ENCODE assay signal across 10 cellular contexts in the genomic region with DNA sequence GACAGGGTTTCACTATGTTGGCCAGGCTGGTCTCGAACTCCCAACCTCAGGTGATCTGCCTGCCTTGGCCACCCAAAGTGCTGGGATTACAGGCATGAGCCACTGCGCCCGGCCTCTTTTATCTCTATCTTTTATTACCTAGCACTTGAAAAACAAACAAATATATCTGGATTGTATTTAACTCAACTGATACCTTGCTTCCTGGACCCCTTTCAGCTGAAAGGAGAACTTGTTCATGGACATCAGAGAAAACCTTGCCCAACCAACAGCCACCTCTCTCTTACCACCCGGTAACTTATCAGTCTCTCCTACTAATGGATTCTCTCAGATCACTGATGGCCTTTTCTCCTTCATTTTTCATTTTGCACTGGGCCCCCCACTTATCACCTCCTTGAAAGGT.
"Had no signal": no experiment of that assay in that cellular context is flagged by ENCODE, and none has a peak within 500 bp of the region (broad histone marks: within the 10 kb centered on the region; RNA-seq: fewer than 3 reads in every experiment).

No MANE protein-coding gene starts in this region.

- DNase-seq: GM23248, GOT3, H7, HFFc6, IMR-90 had no signal

- H3K9me3 ChIP-seq: HAP-1 had no signal

- H3K9me3 Mint-ChIP-seq: HFFc6 had no signal

- ATAC-seq: HCT116, HepG2, K562 had no signal

- H3K4me1 ChIP-seq: HAP-1 had no signal

- H3K4me3 Mint-ChIP-seq: HFFc6 had no signal

- H3K27ac Mint-ChIP-seq: HFFc6 had no signal

- H3K27ac ChIP-seq: GM23248, HL-60 had no signal

- FAIRE-seq: HepG2, K562 had no signal

- H3K4me3 ChIP-seq: GM23248, HAP-1, K562 had no signal
